In genomic region chr15:65212097-65212496, GRCh38 we compare ENCODE assay signal across 8 cellular contexts. TPM values are rescaled to one million over a fixed set of nuclear protein-coding genes. Genes with fewer than 3 reads are reported as not detected.
DNase-seq lines count a peak whose midpoint lies in the region; ATAC-seq and TF ChIP-seq lines count a peak whose summit lies in the region.
"Had no signal": no experiment of that assay in that cellular context is flagged by ENCODE, and none has a peak within 500 bp of the region (broad histone marks: within the 10 kb centered on the region; RNA-seq: fewer than 3 reads in every experiment).

No MANE protein-coding gene starts in this region.

- no peaks in the 10 kb centered on the region for H3K9me3 ChIP-seq in smooth muscle cell (replicated peaks; ENCODE audit: low read depth)
- H3K9me3 ChIP-seq: SJSA1 had no signal

- peak; percentile 36 for TF ChIP-seq CTCF in smooth muscle cell (IDR thresholded peaks at IDR 0.05; ENCODE audit: borderline replicate concordance, insufficient read depth, poor library complexity, severe bottlenecking)

- H3K4me3 ChIP-seq in smooth muscle cell = no peak overlapping the region
- H3K4me3 ChIP-seq: SJSA1 had no signal

- ATAC-seq in GM18909 (IDR thresholded peaks at IDR 0.05; ENCODE audit: poor library complexity, unreplicated experiment) = no peak

- H3K27ac ChIP-seq in smooth muscle cell (ENCODE audit: low read depth) = peak overlapping the region; percentile 53
- H3K27ac ChIP-seq: SJSA1 had no signal

- no peak overlapping the region for H2AFZ ChIP-seq in smooth muscle cell (ENCODE audit: low read depth)

- no peaks in the 10 kb centered on the region for H4K20me1 ChIP-seq in smooth muscle cell (ENCODE audit: low read depth)

- H3K79me2 ChIP-seq in smooth muscle cell (ENCODE audit: low read depth) = no peaks in the 10 kb centered on the region

- peaks cover 4% of the 10 kb centered on the region for H3F3A ChIP-seq in smooth muscle cell (ENCODE audit: low read depth)

- no peaks in the 10 kb centered on the region for H3K36me3 ChIP-seq in smooth muscle cell (ENCODE audit: low read depth)
- H3K36me3 ChIP-seq: SJSA1 had no signal

- no peaks in the 10 kb centered on the region for H3K27me3 ChIP-seq in smooth muscle cell (ENCODE audit: low read depth)
- H3K27me3 ChIP-seq: SJSA1 had no signal

- peaks cover 34% of the 10 kb centered on the region for H3K4me1 ChIP-seq in smooth muscle cell (ENCODE audit: low read depth)
- H3K4me1 ChIP-seq: SJSA1 had no signal

- 70% methylated on average over 5 of the region's 5 CpGs for WGBS in smooth muscle cell (ENCODE audit: low lambda C conversion rate)

- H3K9ac ChIP-seq in smooth muscle cell (ENCODE audit: low read depth) = no peak overlapping the region

- DNase-seq in GM19240 (ENCODE audit: insufficient read length, low spot score) = peak; percentile 27
- peak; percentile 49 for DNase-seq in SHP77 treated with DMSO at 0.1 percent for 48 hours (lab: John Stamatoyannopoulos, UW)
- DNase-seq in central memory CD4-positive, alpha-beta T cell = peak; percentile 9
- no peak for DNase-seq in smooth muscle cell (lab: John Stamatoyannopoulos, UW; ENCODE audit: unreplicated experiment)
- DNase-seq in activated CD4-positive, CD25-positive, alpha-beta regulatory T cell treated with anti-CD3 and anti-CD28 coated beads, Interleukin-2, amount 50 U/mL, for 72 hours = no peak
- DNase-seq in NK-92 treated with Interleukin-12 subunit alpha and Interleukin-12 subunit beta, amount 100 ng/mL, for 24 hours (lab: John Stamatoyannopoulos, UW) = no peak

- H3K4me2 ChIP-seq in smooth muscle cell = peak overlapping the region; percentile 74

RNA-seq across cellular contexts. Expression of gene CILP, which starts 0.8 kb away (rescaled TPM):
- 84.4 and 114 TPM in 2 replicates for total RNA-seq in smooth muscle cell
- polyA plus RNA-seq in smooth muscle cell = 87.9 and 125 TPM in 2 replicates
- total RNA-seq: SJSA1 had no signal

RNA-seq across cellular contexts. Expression of gene CLPX, which starts 27.0 kb away (rescaled TPM):
- total RNA-seq in smooth muscle cell = 34.8 and 46.6 TPM in 2 replicates
- polyA plus RNA-seq in smooth muscle cell = 21.7 and 21.8 TPM in 2 replicates

Comparison
In these comparisons a context has a peak if more than half of its experiments do, and no peak if none do; other contexts are left out.
1. DNase-seq: peak in GM19240 (single experiment), SHP77 treated with DMSO at 0.1 percent for 48 hours (single experiment) and central memory CD4-positive, alpha-beta T cell (single experiment); none in smooth muscle cell (single experiment), activated CD4-positive, CD25-positive, alpha-beta regulatory T cell treated with anti-CD3 and anti-CD28 coated beads, Interleukin-2, amount 50 U/mL, for 72 hours (single experiment) and NK-92 treated with Interleukin-12 subunit alpha and Interleukin-12 subunit beta, amount 100 ng/mL, for 24 hours (single experiment).